11 cellular contexts compared by ENCODE assay signal in genomic region chr20:25360631-25361286, GRCh38. TPM values are rescaled to one million over a fixed set of nuclear protein-coding genes. Genes with fewer than 3 reads are reported as not detected.
DNase-seq lines count a peak whose midpoint lies in the region; ATAC-seq and TF ChIP-seq lines count a peak whose summit lies in the region.
"Had no signal": no experiment of that assay in that cellular context is flagged by ENCODE, and none has a peak within 500 bp of the region (broad histone marks: within the 10 kb centered on the region; RNA-seq: fewer than 3 reads in every experiment).

No MANE protein-coding gene starts in this region.

- H4K20me1 ChIP-seq in PC-3 (ENCODE audit: low read length) = no peaks in the 10 kb centered on the region

- ATAC-seq in activated naive CD8-positive, alpha-beta T cell treated with anti-CD3 and anti-CD28 coated beads, Interleukin-2, amount 50 U/mL, for 24 hours = peak; percentile 15
- peak; percentile 41 for ATAC-seq in PC-3
- peak; percentile 32 for ATAC-seq in left ventricle myocardium superior
- no peak for ATAC-seq in T-cell (replicated peaks in 1 of 4)
- ATAC-seq: natural killer cell treated with Interleukin-12 subunit alpha and Interleukin-12 subunit beta and Interleukin-15 and Interleukin-18, amount 100 ng/mL, for 72 hours had no signal

- H3K4me1 Mint-ChIP-seq in activated naive CD8-positive, alpha-beta T cell treated with anti-CD3 and anti-CD28 coated beads, Interleukin-2, amount 50 U/mL, for 24 hours = peaks cover 15% of the 10 kb centered on the region
- peaks cover 17% of the 10 kb centered on the region for H3K4me1 Mint-ChIP-seq in activated naive CD8-positive, alpha-beta T cell treated with anti-CD3 and anti-CD28 coated beads for 36 hours
- H3K4me1 Mint-ChIP-seq in T-cell = peaks cover 24 to 30% (median 27%) of the 10 kb centered on the region in 3 donors

- no peaks in the 10 kb centered on the region for H3K27me3 ChIP-seq in PC-3 (ENCODE audit: low read length)
- H3K27me3 ChIP-seq: suprapubic skin had no signal

- DNase-seq in activated naive CD8-positive, alpha-beta T cell treated with anti-CD3 and anti-CD28 coated beads, Interleukin-2, amount 50 U/mL, for 24 hours = no peak
- no peak for DNase-seq in activated naive CD8-positive, alpha-beta T cell treated with anti-CD3 and anti-CD28 coated beads for 36 hours
- no peak for DNase-seq in PC-3
- no peak for DNase-seq in left ventricle myocardium superior
- DNase-seq in posterior vena cava (ENCODE audit: low spot score) = no peak
- no peak for DNase-seq in DMS79 treated with DMSO at 0.1 percent for 48 hours (lab: John Stamatoyannopoulos, UW)
- no peak for DNase-seq in T-cell
- no peak for DNase-seq in superior temporal gyrus (ENCODE audit: extremely low spot score)
- DNase-seq: cerebellar nuclear complex had no signal

- H3K9me3 Mint-ChIP-seq in activated naive CD8-positive, alpha-beta T cell treated with anti-CD3 and anti-CD28 coated beads, Interleukin-2, amount 50 U/mL, for 24 hours = no peaks in the 10 kb centered on the region
- H3K9me3 Mint-ChIP-seq in activated naive CD8-positive, alpha-beta T cell treated with anti-CD3 and anti-CD28 coated beads for 36 hours = peaks cover 2% of the 10 kb centered on the region
- no peaks in the 10 kb centered on the region for H3K9me3 Mint-ChIP-seq in T-cell
- H3K9me3 Mint-ChIP-seq: natural killer cell treated with Interleukin-12 subunit alpha and Interleukin-12 subunit beta and Interleukin-15 and Interleukin-18, amount 100 ng/mL, for 72 hours had no signal

- no peaks in the 10 kb centered on the region for H3K27me3 Mint-ChIP-seq in activated naive CD8-positive, alpha-beta T cell treated with anti-CD3 and anti-CD28 coated beads, Interleukin-2, amount 50 U/mL, for 24 hours
- H3K27me3 Mint-ChIP-seq in activated naive CD8-positive, alpha-beta T cell treated with anti-CD3 and anti-CD28 coated beads for 36 hours = no peaks in the 10 kb centered on the region
- H3K27me3 Mint-ChIP-seq in T-cell = no peaks in the 10 kb centered on the region
- H3K27me3 Mint-ChIP-seq: natural killer cell treated with Interleukin-12 subunit alpha and Interleukin-12 subunit beta and Interleukin-15 and Interleukin-18, amount 100 ng/mL, for 72 hours had no signal

- no peaks in the 10 kb centered on the region for H3K9me3 ChIP-seq in PC-3 (ENCODE audit: low read length)
- H3K9me3 ChIP-seq: suprapubic skin had no signal

- H3K9me2 ChIP-seq in PC-3 (replicated peaks; ENCODE audit: low read length) = no peaks in the 10 kb centered on the region

- no TSS peak for BruUV-seq in PC-3 (replicated peaks; lab: Mats Ljungman, UMichigan)

- no peak overlapping the region for H3K4me3 Mint-ChIP-seq in activated naive CD8-positive, alpha-beta T cell treated with anti-CD3 and anti-CD28 coated beads, Interleukin-2, amount 50 U/mL, for 24 hours
- no peak overlapping the region for H3K4me3 Mint-ChIP-seq in activated naive CD8-positive, alpha-beta T cell treated with anti-CD3 and anti-CD28 coated beads for 36 hours
- H3K4me3 Mint-ChIP-seq in T-cell = no peak overlapping the region
- H3K4me3 Mint-ChIP-seq: natural killer cell treated with Interleukin-12 subunit alpha and Interleukin-12 subunit beta and Interleukin-15 and Interleukin-18, amount 100 ng/mL, for 72 hours had no signal

- H3K36me3 Mint-ChIP-seq in activated naive CD8-positive, alpha-beta T cell treated with anti-CD3 and anti-CD28 coated beads, Interleukin-2, amount 50 U/mL, for 24 hours (ENCODE audit: low read depth) = peaks cover 4% of the 10 kb centered on the region
- peaks cover 4% of the 10 kb centered on the region for H3K36me3 Mint-ChIP-seq in activated naive CD8-positive, alpha-beta T cell treated with anti-CD3 and anti-CD28 coated beads for 36 hours
- peaks cover 7% of the 10 kb centered on the region for H3K36me3 Mint-ChIP-seq in T-cell
- H3K36me3 Mint-ChIP-seq: natural killer cell treated with Interleukin-12 subunit alpha and Interleukin-12 subunit beta and Interleukin-15 and Interleukin-18, amount 100 ng/mL, for 72 hours had no signal

- CTCF ChIA-PET in PC-3 (lab: Charles Lee) = no interaction called here
- CTCF ChIA-PET in T-cell (lab: Charles Lee) = no interaction called here

- H2AFZ ChIP-seq in PC-3 (ENCODE audit: low read length) = no peak overlapping the region

- POLR2A ChIA-PET in PC-3 (lab: Charles Lee; ENCODE audit: unreplicated experiment) = no interaction called here
- POLR2A ChIA-PET in T-cell (lab: Charles Lee) = no interaction called here

- no peak overlapping the region for H3K9ac ChIP-seq in PC-3 (ENCODE audit: low read length)

- no peak for TF ChIP-seq CTCF in PC-3 (conservative IDR thresholded peaks at IDR 0.05; ENCODE audit: low read depth, low read length)

- H3K27ac Mint-ChIP-seq in activated naive CD8-positive, alpha-beta T cell treated with anti-CD3 and anti-CD28 coated beads, Interleukin-2, amount 50 U/mL, for 24 hours = no peak overlapping the region
- H3K27ac Mint-ChIP-seq in activated naive CD8-positive, alpha-beta T cell treated with anti-CD3 and anti-CD28 coated beads for 36 hours = no peak overlapping the region
- no peak overlapping the region for H3K27ac Mint-ChIP-seq in T-cell
- H3K27ac Mint-ChIP-seq: natural killer cell treated with Interleukin-12 subunit alpha and Interleukin-12 subunit beta and Interleukin-15 and Interleukin-18, amount 100 ng/mL, for 72 hours had no signal

- H3K4me3 ChIP-seq in PC-3 (ENCODE audit: low read length) = no peak overlapping the region
- H3K4me3 ChIP-seq: suprapubic skin had no signal

- peaks cover 6% of the 10 kb centered on the region; the same call in 1 of the 2 replicates for H3K36me3 ChIP-seq in PC-3 (ENCODE audit: low read depth, low read length)
- H3K36me3 ChIP-seq: suprapubic skin had no signal

- H3K4me1 ChIP-seq in PC-3 (ENCODE audit: insufficient read depth, low read length) = peaks cover 17% of the 10 kb centered on the region

- intact Hi-C loops in PC-3 (cut with micrococcal nuclease) = no loop called here
- intact Hi-C loops in left ventricle myocardium superior (cut with micrococcal nuclease) = no loop called here
- intact Hi-C loops in posterior vena cava (cut with DNase I) = no loop called here

- H3K27ac ChIP-seq in PC-3 (ENCODE audit: low read length) = no peak overlapping the region
- H3K27ac ChIP-seq: suprapubic skin had no signal

- H3K4me2 ChIP-seq in PC-3 (ENCODE audit: low read length) = no peak overlapping the region

- peaks cover 29% of the 10 kb centered on the region for H3K79me2 ChIP-seq in PC-3 (ENCODE audit: low read length)

- no peaks in the 10 kb centered on the region for H3F3A ChIP-seq in PC-3 (ENCODE audit: low read length, unreplicated experiment)

RNA-seq across cellular contexts. Expression of gene ABHD12, which starts 29.9 kb away (rescaled TPM):
- total RNA-seq in activated naive CD8-positive, alpha-beta T cell treated with anti-CD3 and anti-CD28 coated beads for 36 hours = 10 to 100 TPM; 18.1 to 18.4 TPM
- total RNA-seq in PC-3 (2014; rRNA removed) (48.3 and 64.2 TPM in 2 replicates), left ventricle myocardium superior (21.3 TPM), posterior vena cava (10 to 100 TPM; 29.3 to 32.7 TPM), T-cell (10 to 100 TPM; 19.5 to 27.7 (median 22.1) TPM)

RNA-seq across cellular contexts. Expression of gene GINS1, which starts 46.7 kb away (rescaled TPM):
- total RNA-seq in activated naive CD8-positive, alpha-beta T cell treated with anti-CD3 and anti-CD28 coated beads for 36 hours = 10 to 100 TPM; 33.9 to 34.1 TPM
- total RNA-seq in PC-3 (2014; rRNA removed) (27.5 and 28.1 TPM in 2 replicates), left ventricle myocardium superior (0.94 TPM), posterior vena cava (under 1 TPM; 0.69 to 0.81 TPM), T-cell (1 to 10 TPM; 1.1 to 2.8 (median 1.2) TPM)

Comparison
In these comparisons a context has a peak if more than half of its experiments do, and no peak if none do; other contexts are left out.
1. ATAC-seq: peak in activated naive CD8-positive, alpha-beta T cell treated with anti-CD3 and anti-CD28 coated beads, Interleukin-2, amount 50 U/mL, for 24 hours (single experiment), PC-3 (single experiment) and left ventricle myocardium superior (single experiment); none in T-cell (0 of 4).